Comparison of ENCODE assay signal across 9 cellular contexts in genomic region chr1:26283871-26284596, GRCh38. TPM values are rescaled to one million over a fixed set of nuclear protein-coding genes. Genes with fewer than 3 reads are reported as not detected.
DNase-seq lines count a peak whose midpoint lies in the region; ATAC-seq, FAIRE-seq and TF ChIP-seq lines count a peak whose summit lies in the region.
"Had no signal": no experiment of that assay in that cellular context is flagged by ENCODE, and none has a peak within 500 bp of the region (broad histone marks: within the 10 kb centered on the region; RNA-seq: fewer than 3 reads in every experiment).

No MANE protein-coding gene starts in this region.

- H3K23ac ChIP-seq in H9 (ENCODE audit: insufficient read length, low read depth, low read length): no peak overlapping the region
- H3K23ac ChIP-seq in H1 (ENCODE audit: insufficient read length): no peak overlapping the region

- no peak overlapping the region for H2BK12ac ChIP-seq in H9 (ENCODE audit: insufficient read length, low read depth, low read length)
- 0 out of 2 replicates have a peak overlapping the region, but pooled peaks have one; percentile 28 for H2BK12ac ChIP-seq in H1 (ENCODE audit: low read depth, low read length)

- TF ChIP-seq RAD21 in H1 (IDR thresholded peaks at IDR 0.05 in 1 of 2, conservative IDR thresholded peaks at IDR 0.05 in 1 of 2; ENCODE audit: low read depth in 2 of 2, low read length in 2 of 2): no peak

- H3K56ac ChIP-seq in H9 (ENCODE audit: insufficient read length, low read depth, low read length) (no peak overlapping the region), H1 (replicated peaks; ENCODE audit: insufficient read length, low read depth, low read length) (no peak overlapping the region)

- no peaks in the 10 kb centered on the region for H3K9me3 ChIP-seq in H9 (ENCODE audit: control insufficient read depth, low read depth, low read length)
- H3K9me3 ChIP-seq in H1 (ENCODE audit: insufficient read depth in 2 of 2, low read depth in 1 of 2, low read length in 1 of 2): no peaks in the 10 kb centered on the region
- H3K9me3 ChIP-seq in skeletal muscle tissue (ENCODE audit: control insufficient read depth in 3 of 3, low read length in 3 of 3): no peaks in the 10 kb centered on the region

- no peak overlapping the region for H2AFZ ChIP-seq in H9 (ENCODE audit: low read length)
- H2AFZ ChIP-seq in H1 (ENCODE audit: low read length): no peak overlapping the region

- H3K4me3 ChIP-seq in H1 (ENCODE audit: extremely low read depth in 1 of 4, insufficient read depth in 2 of 4, low read depth in 3 of 4, low read length in 4 of 4): no peak overlapping the region
- peak overlapping the region in 1 of 3 donors; percentile 1 for H3K4me3 ChIP-seq in skeletal muscle tissue (ENCODE audit: low read length in 3 of 3)
- H3K4me3 ChIP-seq in H7 (ENCODE audit: insufficient read depth, low read depth, low read length): no peak overlapping the region

- no peaks in the 10 kb centered on the region; the same call in 1 of the 2 replicates for H3K27me3 Mint-ChIP-seq in H9 (ENCODE audit: low read depth)
- H3K27me3 Mint-ChIP-seq in T-cell: no peaks in the 10 kb centered on the region
- H3K27me3 Mint-ChIP-seq in mesothelial cell of epicardium (ENCODE audit: low read depth): no peaks in the 10 kb centered on the region

- H3K4me1 ChIP-seq in H9 (ENCODE audit: insufficient read depth, low read length): peaks cover 10% of the 10 kb centered on the region; the same call in 1 of the 2 replicates
- peaks cover 8 to 34% (median 22%) of the 10 kb centered on the region in 4 experiments for H3K4me1 ChIP-seq in H1 (replicated peaks in 1 of 4; ENCODE audit: control insufficient read depth in 3 of 4, insufficient read depth in 4 of 4, low read length in 3 of 4)
- peaks cover 52 to 88% (median 77%) of the 10 kb centered on the region in 3 donors for H3K4me1 ChIP-seq in skeletal muscle tissue (ENCODE audit: control insufficient read depth in 3 of 3, insufficient read depth in 3 of 3, low read length in 3 of 3)

- H3K27ac ChIP-seq in H9 (ENCODE audit: insufficient read length, low read depth, low read length) (no peak overlapping the region), H1 (ENCODE audit: low read depth, low read length) (no peak overlapping the region), skeletal muscle tissue (ENCODE audit: low read depth, low read length) (peak overlapping the region; percentile 74)

- H3K4me2 ChIP-seq in H9 (ENCODE audit: insufficient read depth, insufficient read length, low read length) (no peak overlapping the region), H1 (ENCODE audit: insufficient read depth in 1 of 2, low read depth in 2 of 2, low read length in 2 of 2) (no peak overlapping the region)

- POLR2A ChIA-PET in T-cell (lab: Charles Lee): interaction anchor here in 1 of 2 donors (1.0 kb wide), 1 partner anchor 31 kb away, joined by 3 read pairs; no protein-coding TSS in a partner anchor
- POLR2A ChIA-PET in H1 (lab: Charles Lee; ENCODE audit: partially characterized antibody): interaction anchor here (0.7 to 3.2 kb wide), 10 partner anchors 17 to 188 kb away, joined by 3 to 27 read pairs (median 4); partner anchors contain the start of genes CD52, CRYBG2, HMGN2 and LIN28A

- H3K79me1 ChIP-seq in H9 (ENCODE audit: insufficient read depth, low read depth, low read length, poor library complexity, severe bottlenecking) (no peaks in the 10 kb centered on the region), H1 (ENCODE audit: low read depth, low read length) (no peaks in the 10 kb centered on the region)

- peak; percentile 25 for DNase-seq in H9
- no peak for DNase-seq in T-cell
- no peak for DNase-seq in H1 (ENCODE audit: low read depth in 1 of 2, low spot score in 2 of 2)
- no peak for DNase-seq in H7
- no peak for DNase-seq in mesothelial cell of epicardium (ENCODE audit: low spot score in 2 of 2, unreplicated experiment in 2 of 2)

- no CpG with 5 or more reads among the region's 12 CpGs for WGBS in H9 (ENCODE audit: extremely low coverage, insufficient read length, low lambda C conversion rate)
- WGBS in H1 (ENCODE audit: extremely low coverage in 1 of 2, insufficient coverage in 1 of 2, insufficient read length in 1 of 2, insufficient replicate concordance in 2 of 2, low coverage in 1 of 2, low lambda C conversion rate in 2 of 2, missing lambda C conversion rate in 1 of 2), 2 experiments: 91% methylated on average over 12 of the region's 12 CpGs; no CpG with 5 or more reads in 1 of the 2 experiments

- no peak for FAIRE-seq in H1 (lab: Jason Lieb, UNC)

- no peak for TF ChIP-seq EP300 in H1 (IDR thresholded peaks at IDR 0.05; ENCODE audit: borderline replicate concordance in 1 of 2, low read depth in 2 of 2, low read length in 2 of 2)

- no peak for TF ChIP-seq CTCF in H9 (conservative IDR thresholded peaks at IDR 0.05)
- no peak for TF ChIP-seq CTCF in H1 (IDR thresholded peaks at IDR 0.05; ENCODE audit: control extremely low read depth in 1 of 3, insufficient read depth in 1 of 3, low read depth in 1 of 3, low read length in 3 of 3)
- no peak for TF ChIP-seq CTCF in mesothelial cell of epicardium (IDR thresholded peaks at IDR 0.05; ENCODE audit: unreplicated experiment)

- peaks cover 0 to 4% (median 0%) of the 10 kb centered on the region in 4 experiments; a peak in 1 of 8 replicates for H3K36me3 ChIP-seq in H1 (ENCODE audit: control insufficient read depth in 2 of 4, insufficient read depth in 4 of 4, low read length in 3 of 4)
- H3K36me3 ChIP-seq in skeletal muscle tissue (ENCODE audit: control insufficient read depth in 3 of 3, insufficient read depth in 3 of 3, low read length in 3 of 3): peaks cover 12 to 17% (median 12%) of the 10 kb centered on the region in 3 donors
- H3K36me3 ChIP-seq in H7 (replicated peaks; ENCODE audit: control insufficient read depth, insufficient read depth, low read length): no peaks in the 10 kb centered on the region

- no peaks in the 10 kb centered on the region for H3K27me3 ChIP-seq in H9 (ENCODE audit: insufficient read depth, low read length)
- H3K27me3 ChIP-seq in H1 (replicated peaks in 1 of 4; ENCODE audit: control insufficient read depth in 3 of 4, extremely low read depth in 1 of 4, insufficient read depth in 3 of 4, low read length in 3 of 4): no peaks in the 10 kb centered on the region
- H3K27me3 ChIP-seq in skeletal muscle tissue (ENCODE audit: control insufficient read depth in 3 of 3, insufficient read depth in 3 of 3, low read length in 3 of 3): no peaks in the 10 kb centered on the region
- no peaks in the 10 kb centered on the region for H3K27me3 ChIP-seq in H7 (ENCODE audit: control insufficient read depth, insufficient read depth, low read length)

- H3K79me2 ChIP-seq in H9 (ENCODE audit: insufficient read depth, low read length) (no peaks in the 10 kb centered on the region), H1 (ENCODE audit: control insufficient read depth in 1 of 2, insufficient read depth in 2 of 2, low read length in 2 of 2) (peaks cover 0 to 5% of the 10 kb centered on the region in 2 experiments; a peak in 1 of 4 replicates)

- H3K9ac ChIP-seq in H9 (ENCODE audit: extremely low read depth, insufficient read length, low read length) (no peak overlapping the region), H1 (replicated peaks in 1 of 4; ENCODE audit: extremely low read depth in 1 of 4, low read depth in 3 of 4, low read length in 3 of 4) (no peak overlapping the region; a peak in 1 of 7 replicates), skeletal muscle tissue (ENCODE audit: low read depth in 1 of 3, low read length in 3 of 3) (peak overlapping the region; percentile 12 to 59 (median 57))

- H3K18ac ChIP-seq in H9 (ENCODE audit: insufficient read length, low read depth, low read length): no peak overlapping the region
- no peak overlapping the region for H3K18ac ChIP-seq in H1 (ENCODE audit: extremely low read depth, low read length)

- no peak overlapping the region for H2BK120ac ChIP-seq in H9 (ENCODE audit: low read depth, low read length, poor library complexity, severe bottlenecking)
- H2BK120ac ChIP-seq in H1 (replicated peaks; ENCODE audit: low read depth, low read length): no peak overlapping the region

- no peak for TF ChIP-seq POLR2A in H1 (IDR thresholded peaks at IDR 0.05; ENCODE audit: control extremely low read depth in 1 of 2, low read depth in 2 of 2, low read length in 2 of 2)

- peaks cover 8 to 13% (median 11%) of the 10 kb centered on the region in 3 experiments; a peak in 6 of 7 replicates for H3K36me3 Mint-ChIP-seq in H9 (ENCODE audit: insufficient read depth in 1 of 3, low read depth in 3 of 3)
- peaks cover 26% of the 10 kb centered on the region for H3K36me3 Mint-ChIP-seq in T-cell
- no peaks in the 10 kb centered on the region for H3K36me3 Mint-ChIP-seq in mesothelial cell of epicardium

- H4K20me1 ChIP-seq in H9 (ENCODE audit: control insufficient read depth, insufficient read depth, insufficient read length) (peaks cover 2% of the 10 kb centered on the region), H1 (replicated peaks in 1 of 2; ENCODE audit: control insufficient read depth in 1 of 2, insufficient read depth in 2 of 2, low read length in 2 of 2) (peaks cover 4 to 17% of the 10 kb centered on the region in 2 experiments)

- H3T11ph ChIP-seq in H9 (ENCODE audit: low read length): no peak overlapping the region

- H4K8ac ChIP-seq in H9 (replicated peaks; ENCODE audit: insufficient read length, low read depth, low read length) (no peak overlapping the region), H1 (ENCODE audit: extremely low read depth, insufficient read depth, low read length) (no peak overlapping the region)

- CTCF ChIA-PET in T-cell (lab: Charles Lee) (interaction anchor here (0.5 to 3.4 kb wide), 17 partner anchors 9 to 719 kb away, joined by 3 to 21 read pairs (median 5); partner anchors contain the start of genes CD52 (in 2 of the 2), CEP85 (in 1 of the 2), UBXN11 (in 1 of the 2) and ZNF593 (in 1 of the 2)), H1 (lab: Charles Lee; ENCODE audit: partially characterized antibody) (interaction anchor here (0.6 to 39.7 kb wide), 25 partner anchors 8 to 257 kb away, joined by 3 to 1530 read pairs (median 10); partner anchors contain the start of genes CATSPER4, CD52, CNKSR1 and CRYBG2)

- H3K14ac ChIP-seq in H9 (ENCODE audit: insufficient read depth, low read length) (no peak overlapping the region), H1 (ENCODE audit: insufficient read length) (no peak overlapping the region)

- H4K5ac ChIP-seq in H9 (ENCODE audit: insufficient read length, low read depth, low read length) (no peak overlapping the region), H1 (ENCODE audit: insufficient read length, low read depth, low read length) (no peak overlapping the region)

- H2BK15ac ChIP-seq in H9 (ENCODE audit: low read depth, low read length): no peak overlapping the region
- H2BK15ac ChIP-seq in H1 (ENCODE audit: low read length): 0 out of 2 replicates have a peak overlapping the region, but pooled peaks have one; percentile 10

- H4K91ac ChIP-seq in H9 (ENCODE audit: insufficient read length, low read depth, low read length) (no peak overlapping the region), H1 (replicated peaks; ENCODE audit: insufficient read length, low read length) (no peak overlapping the region)

- H3K23me2 ChIP-seq in H9 (ENCODE audit: insufficient read length, low read depth, low read length, poor library complexity, severe bottlenecking) (peaks cover 13% of the 10 kb centered on the region), H1 (ENCODE audit: low read depth, low read length) (peaks cover 9% of the 10 kb centered on the region; the same call in 1 of the 2 replicates)

- H3K4me1 Mint-ChIP-seq in H9: peaks cover 42 to 48% of the 10 kb centered on the region in 2 experiments
- H3K4me1 Mint-ChIP-seq in T-cell: peaks cover 89 to 91% (median 90%) of the 10 kb centered on the region in 3 donors
- H3K4me1 Mint-ChIP-seq in mesothelial cell of epicardium: peaks cover 24% of the 10 kb centered on the region

- ATAC-seq in T-cell (replicated peaks in 1 of 4): no peak
- ATAC-seq in HG02981 (IDR thresholded peaks at IDR 0.05; ENCODE audit: unreplicated experiment): no peak
- ATAC-seq in GM19035 (IDR thresholded peaks at IDR 0.05; ENCODE audit: unreplicated experiment): no peak

- no peaks in the 10 kb centered on the region; a peak in 1 of 5 replicates for H3K9me3 Mint-ChIP-seq in H9
- H3K9me3 Mint-ChIP-seq in T-cell: no peaks in the 10 kb centered on the region
- no peaks in the 10 kb centered on the region for H3K9me3 Mint-ChIP-seq in mesothelial cell of epicardium

- H2AK5ac ChIP-seq in H9 (ENCODE audit: insufficient read length, low read length) (no peak overlapping the region), H1 (ENCODE audit: low read depth, low read length) (no peak overlapping the region)

- H3K4me3 Mint-ChIP-seq in H9 (no peak overlapping the region), T-cell (peak overlapping the region; percentile 87 to 94 (median 91)), mesothelial cell of epicardium (no peak overlapping the region)

- no peak overlapping the region for H3K4ac ChIP-seq in H9 (ENCODE audit: low read depth, low read length)
- no peak overlapping the region for H3K4ac ChIP-seq in H1 (replicated peaks; ENCODE audit: insufficient read length, low read depth, low read length)

- H2BK20ac ChIP-seq in H9 (ENCODE audit: low read depth, low read length, poor library complexity, severe bottlenecking) (no peak overlapping the region), H1 (ENCODE audit: low read length) (0 out of 2 replicates have a peak overlapping the region, but pooled peaks have one; percentile 32)

- H3K27ac Mint-ChIP-seq in H9 (no peak overlapping the region; a peak in 2 of 7 replicates), T-cell (peak overlapping the region; percentile 99 to 100), mesothelial cell of epicardium (no peak overlapping the region)

- H2BK5ac ChIP-seq in H9 (ENCODE audit: insufficient read length, low read length): no peak overlapping the region
- no peak overlapping the region for H2BK5ac ChIP-seq in H1 (ENCODE audit: low read depth, low read length)

RNA-seq across cellular contexts. Expression of gene SH3BGRL3, which starts 4.1 kb away (rescaled TPM):
- total RNA-seq in H9 (2021): 86.2 and 86.3 TPM in 2 replicates
- 100 to 1,000 TPM; 218 to 457 (median 370) TPM for total RNA-seq in T-cell
- total RNA-seq in H1 (2021; fragmentation: NEBNext Ultra II Directional; extraction: Animal tissue kit (Norgen Biotek cat#: 25700)): 77.8 and 84.4 TPM in 2 replicates
- polyA plus RNA-seq in H1 (2011; rRNA removed): 107 and 120 TPM in 2 replicates
- polyA plus RNA-seq in H1 (2011; cell fraction: cytosol; rRNA removed): 40.4 TPM
- 52.7 TPM for polyA plus RNA-seq in H1 (2011; cell fraction: nucleus; rRNA removed)
- 105 to 143 TPM (median 123 TPM) in 4 replicates for polyA plus RNA-seq in H1 (2012, experiment 1 of 2)
- 118 TPM for polyA plus RNA-seq in H1 (2012, experiment 2 of 2)
- polyA plus RNA-seq in H1 (2013, experiment 1 of 2): 78.7 TPM
- 82.7 TPM for polyA plus RNA-seq in H1 (2013, experiment 2 of 2)
- 49.1 and 61.0 TPM in 2 replicates for polyA minus RNA-seq in H1 (2011; rRNA and poly(A)+ RNA removed)
- 55.9 TPM for polyA minus RNA-seq in H1 (2011; cell fraction: cytosol; rRNA and poly(A)+ RNA removed)
- polyA minus RNA-seq in H1 (2011; cell fraction: nucleus; rRNA and poly(A)+ RNA removed): 46.7 TPM
- 4.2 TPM for total RNA-seq in skeletal muscle tissue
- 40.8 and 56.7 TPM in 2 replicates for total RNA-seq in H7 (2014; rRNA removed; shearing (Covaris generic))
- total RNA-seq in mesothelial cell of epicardium: 35.6 to 37.4 TPM (median 36.3 TPM) in 3 replicates

RNA-seq across cellular contexts. Expression of gene UBXN11, which starts 22.4 kb away (rescaled TPM):
- 13.1 and 13.7 TPM in 2 replicates for total RNA-seq in H9 (2021)
- total RNA-seq in T-cell: 100 to 1,000 TPM in 3 of 5 donors, 10 to 100 TPM in 2; 39.5 to 112 (median 104) TPM
- total RNA-seq in H1 (2021; fragmentation: NEBNext Ultra II Directional; extraction: Animal tissue kit (Norgen Biotek cat#: 25700)): 6.1 and 6.3 TPM in 2 replicates
- 10.4 and 14.8 TPM in 2 replicates for polyA plus RNA-seq in H1 (2011; rRNA removed)
- polyA plus RNA-seq in H1 (2011; cell fraction: cytosol; rRNA removed): 15.3 TPM
- polyA plus RNA-seq in H1 (2011; cell fraction: nucleus; rRNA removed): 42.2 TPM
- 9.8 to 12.4 TPM (median 11.7 TPM) in 4 replicates for polyA plus RNA-seq in H1 (2012, experiment 1 of 2)
- polyA plus RNA-seq in H1 (2012, experiment 2 of 2): 10.1 TPM
- 6.9 TPM for polyA plus RNA-seq in H1 (2013, experiment 1 of 2)
- 6.1 TPM for polyA plus RNA-seq in H1 (2013, experiment 2 of 2)
- polyA minus RNA-seq in H1 (2011; rRNA and poly(A)+ RNA removed): 7.2 and 7.3 TPM in 2 replicates
- 4.2 TPM for polyA minus RNA-seq in H1 (2011; cell fraction: cytosol; rRNA and poly(A)+ RNA removed)
- polyA minus RNA-seq in H1 (2011; cell fraction: nucleus; rRNA and poly(A)+ RNA removed): 14.1 TPM
- 2.1 TPM for total RNA-seq in skeletal muscle tissue
- 13.4 and 14.6 TPM in 2 replicates for total RNA-seq in H7 (2014; rRNA removed; shearing (Covaris generic))
- 28.3 to 29.6 TPM (median 29.6 TPM) in 3 replicates for total RNA-seq in mesothelial cell of epicardium

RNA-seq across cellular contexts. Expression of gene CD52, which starts 33.7 kb away (rescaled TPM):
- total RNA-seq in H9 (2021) (3.8 and 4.1 TPM in 2 replicates), T-cell (1,000 to 10,000 TPM in 4 of 5 donors, 100 to 1,000 TPM in 1; 994 to 1,121 (median 1,054) TPM), skeletal muscle tissue (not detected), mesothelial cell of epicardium (1.1 to 1.9 TPM (median 1.6 TPM) in 3 replicates)
- 2.4 TPM in 1 of 2 replicates, not detected in the other for total RNA-seq in H1 (2021; fragmentation: NEBNext Ultra II Directional; extraction: Animal tissue kit (Norgen Biotek cat#: 25700))
- polyA plus RNA-seq in H1 (2011; rRNA removed): 2.7 and 3.1 TPM in 2 replicates
- 3.6 TPM for polyA plus RNA-seq in H1 (2011; cell fraction: cytosol; rRNA removed)
- polyA plus RNA-seq in H1 (2011; cell fraction: nucleus; rRNA removed): 2.0 TPM
- 1.9 to 5.6 TPM (median 3.4 TPM) in 4 replicates for polyA plus RNA-seq in H1 (2012, experiment 1 of 2)
- polyA plus RNA-seq in H1 (2012, experiment 2 of 2): 11.0 TPM
- polyA plus RNA-seq in H1 (2013, experiment 1 of 2): 9.0 TPM
- 8.5 TPM for polyA plus RNA-seq in H1 (2013, experiment 2 of 2)
- polyA minus RNA-seq in H1 (2011; rRNA and poly(A)+ RNA removed): 0.59 and 2.0 TPM in 2 replicates
- not detected for polyA minus RNA-seq in H1 (2011; cell fraction: cytosol; rRNA and poly(A)+ RNA removed)
- polyA minus RNA-seq in H1 (2011; cell fraction: nucleus; rRNA and poly(A)+ RNA removed): not detected
- total RNA-seq in H7 (2014; rRNA removed; shearing (Covaris generic)): 5.1 and 8.3 TPM in 2 replicates
- total RNA-seq: pulmonary artery endothelial cell had no signal

RNA-seq across cellular contexts. Expression of gene CEP85, which starts 50.0 kb away (rescaled TPM):
- 37.9 and 38.6 TPM in 2 replicates for total RNA-seq in H9 (2021)
- 10 to 100 TPM; 14.2 to 28.5 (median 20.7) TPM for total RNA-seq in T-cell
- total RNA-seq in H1 (2021; fragmentation: NEBNext Ultra II Directional; extraction: Animal tissue kit (Norgen Biotek cat#: 25700)): 35.3 and 40.4 TPM in 2 replicates
- 37.4 and 43.7 TPM in 2 replicates for polyA plus RNA-seq in H1 (2011; rRNA removed)
- polyA plus RNA-seq in H1 (2011; cell fraction: cytosol; rRNA removed): 41.3 TPM
- 70.9 TPM for polyA plus RNA-seq in H1 (2011; cell fraction: nucleus; rRNA removed)
- 31.0 to 35.0 TPM (median 33.0 TPM) in 4 replicates for polyA plus RNA-seq in H1 (2012, experiment 1 of 2)
- polyA plus RNA-seq in H1 (2012, experiment 2 of 2): 14.0 TPM
- polyA plus RNA-seq in H1 (2013, experiment 1 of 2): 23.4 TPM
- 21.4 TPM for polyA plus RNA-seq in H1 (2013, experiment 2 of 2)
- 44.5 and 47.3 TPM in 2 replicates for polyA minus RNA-seq in H1 (2011; rRNA and poly(A)+ RNA removed)
- 22.5 TPM for polyA minus RNA-seq in H1 (2011; cell fraction: cytosol; rRNA and poly(A)+ RNA removed)
- polyA minus RNA-seq in H1 (2011; cell fraction: nucleus; rRNA and poly(A)+ RNA removed): 34.8 TPM
- 25.1 TPM for total RNA-seq in skeletal muscle tissue
- 60.1 and 69.7 TPM in 2 replicates for total RNA-seq in H7 (2014; rRNA removed; shearing (Covaris generic))
- total RNA-seq in mesothelial cell of epicardium: 18.2 to 22.7 TPM (median 20.3 TPM) in 3 replicates

Comparison
In these comparisons a context has a peak if more than half of its experiments do, and no peak if none do; other contexts are left out.
1. H3K9ac ChIP-seq: peak in skeletal muscle tissue (3 of 3); none in H9 (single experiment) and H1 (0 of 4).
2. H3K27ac Mint-ChIP-seq: peak in T-cell (2 of 2); none in H9 (0 of 3) and mesothelial cell of epicardium (single experiment).
3. H3K4me3 Mint-ChIP-seq: peak in T-cell (3 of 3); none in H9 (0 of 2) and mesothelial cell of epicardium (single experiment).
4. RNA of gene CD52, which starts 33.7 kb away (total RNA-seq): 994 to 1,121 TPM in T-cell; 5.1 to 8.3 TPM in H7, 3.8 to 4.1 TPM in H9, 2.4 TPM in H1, 1.1 to 1.9 TPM in mesothelial cell of epicardium and not detected in skeletal muscle tissue (single experiment); every median in the first group is over 100 times any median in the second.